ENCODE assay signal across 12 cellular contexts in genomic region chr18:58213931-58214431, GRCh38.
DNase-seq lines count a peak whose midpoint lies in the region; ATAC-seq and TF ChIP-seq lines count a peak whose summit lies in the region.
"Had no signal": no experiment of that assay in that cellular context is flagged by ENCODE, and none has a peak within 500 bp of the region (broad histone marks: within the 10 kb centered on the region; RNA-seq: fewer than 3 reads in every experiment).

No MANE protein-coding gene starts in this region.

- no peak overlapping the region for H2BK120ac ChIP-seq in H9 (ENCODE audit: low read depth, low read length, poor library complexity, severe bottlenecking)

- no peaks in the 10 kb centered on the region for H3K9me3 ChIP-seq in H9 (ENCODE audit: control insufficient read depth, low read depth, low read length)
- H3K9me3 ChIP-seq in thyroid gland: no peaks in the 10 kb centered on the region

- peak overlapping the region; percentile 5 to 89 (median 49); a peak in 4 of 7 replicates for H3K27ac Mint-ChIP-seq in H9
- H3K27ac Mint-ChIP-seq in activated CD4-positive, alpha-beta T cell treated with anti-CD3 and anti-CD28 coated beads, Interleukin-2, amount 10 ng/mL, durations not matched to agents 7 days and 5 days: no peak overlapping the region
- H3K27ac Mint-ChIP-seq: activated naive CD4-positive, alpha-beta T cell treated with anti-CD3 and anti-CD28 coated beads, Interleukin-2, amount 50 U/mL, for 72 hours; stimulated activated naive CD8-positive, alpha-beta T cell treated with anti-CD3 and anti-CD28 coated beads, Interleukin-15, Interleukin-2, amounts not matched to agents 100 ng/mL and 50 ng/mL, for 24 hours had no signal

- no peak overlapping the region for H3K4me2 ChIP-seq in H9 (ENCODE audit: insufficient read depth, insufficient read length, low read length)

- H3K14ac ChIP-seq in H9 (ENCODE audit: insufficient read depth, low read length): no peak overlapping the region

- CTCF ChIA-PET in activated CD4-positive, alpha-beta T cell treated with anti-CD3 and anti-CD28 coated beads, Interleukin-2, amount 10 ng/mL, durations not matched to agents 7 days and 5 days (lab: Charles Lee): no interaction called here

- H3K79me1 ChIP-seq in H9 (ENCODE audit: insufficient read depth, low read depth, low read length, poor library complexity, severe bottlenecking): no peaks in the 10 kb centered on the region

- H3K23ac ChIP-seq in H9 (ENCODE audit: insufficient read length, low read depth, low read length): no peak overlapping the region

- no peak overlapping the region for H2BK15ac ChIP-seq in H9 (ENCODE audit: low read depth, low read length)

- H3K9ac ChIP-seq in H9 (ENCODE audit: extremely low read depth, insufficient read length, low read length): no peak overlapping the region

- WGBS in H9 (ENCODE audit: extremely low coverage, insufficient read length, low lambda C conversion rate): no CpG with 5 or more reads among the region's 3 CpGs
- WGBS in thyroid gland, 2 donors: 24 to 50% methylated on average over 2 to 3 of the region's 3 CpGs

- TF ChIP-seq CTCF in H9 (conservative IDR thresholded peaks at IDR 0.05): no peak
- no peak for TF ChIP-seq CTCF in VCaP (conservative IDR thresholded peaks at IDR 0.05)
- TF ChIP-seq CTCF in thyroid gland (IDR thresholded peaks at IDR 0.05): no peak

- H2BK5ac ChIP-seq in H9 (ENCODE audit: insufficient read length, low read length): no peak overlapping the region

- H3K27me3 ChIP-seq in H9 (ENCODE audit: insufficient read depth, low read length): no peaks in the 10 kb centered on the region
- H3K27me3 ChIP-seq in thyroid gland: no peaks in the 10 kb centered on the region
- H3K27me3 ChIP-seq: dorsolateral prefrontal cortex had no signal

- H3K4me1 ChIP-seq in H9 (ENCODE audit: insufficient read depth, low read length) (peaks cover 9% of the 10 kb centered on the region), thyroid gland (peaks cover 5 to 25% of the 10 kb centered on the region in 2 donors)

- POLR2A ChIA-PET in activated CD4-positive, alpha-beta T cell treated with anti-CD3 and anti-CD28 coated beads, Interleukin-2, amount 10 ng/mL, durations not matched to agents 7 days and 5 days (lab: Charles Lee): no interaction called here

- H4K8ac ChIP-seq in H9 (replicated peaks; ENCODE audit: insufficient read length, low read depth, low read length): no peak overlapping the region

- no peak for DNase-seq in H9
- DNase-seq in glomerular visceral epithelial cell (ENCODE audit: extremely low spot score): peak; percentile 79
- peak in 1 of 2 donors; percentile 13 for DNase-seq in thyroid gland
- no peak for DNase-seq in activated CD4-positive, alpha-beta T cell treated with anti-CD3 and anti-CD28 coated beads, Interleukin-2, amount 10 ng/mL, durations not matched to agents 7 days and 5 days
- DNase-seq in AML-193 (lab: John Stamatoyannopoulos, UW): no peak
- DNase-seq: DMS153, dorsolateral prefrontal cortex, T1000 had no signal

- no peak for TF ChIP-seq POLR2A in thyroid gland (IDR thresholded peaks at IDR 0.05)

- H3K4me3 Mint-ChIP-seq in H9: no peak overlapping the region
- H3K4me3 Mint-ChIP-seq in activated CD4-positive, alpha-beta T cell treated with anti-CD3 and anti-CD28 coated beads, Interleukin-2, amount 10 ng/mL, durations not matched to agents 7 days and 5 days: no peak overlapping the region
- H3K4me3 Mint-ChIP-seq: stimulated activated naive CD8-positive, alpha-beta T cell treated with anti-CD3 and anti-CD28 coated beads, Interleukin-15, Interleukin-2, amounts not matched to agents 100 ng/mL and 50 ng/mL, for 24 hours had no signal

- no peak overlapping the region for H3K4me3 ChIP-seq in thyroid gland (replicated peaks in 1 of 3)
- H3K4me3 ChIP-seq: dorsolateral prefrontal cortex had no signal

- peaks cover 20% of the 10 kb centered on the region; the same call in 1 of the 2 replicates for H3K79me2 ChIP-seq in H9 (ENCODE audit: insufficient read depth, low read length)

- H3T11ph ChIP-seq in H9 (ENCODE audit: low read length): no peak overlapping the region

- no peaks in the 10 kb centered on the region for H3K36me3 Mint-ChIP-seq in H9 (ENCODE audit: insufficient read depth in 1 of 3, low read depth in 3 of 3)
- no peaks in the 10 kb centered on the region for H3K36me3 Mint-ChIP-seq in activated CD4-positive, alpha-beta T cell treated with anti-CD3 and anti-CD28 coated beads, Interleukin-2, amount 10 ng/mL, durations not matched to agents 7 days and 5 days (ENCODE audit: low read depth)
- H3K36me3 Mint-ChIP-seq: activated naive CD4-positive, alpha-beta T cell treated with anti-CD3 and anti-CD28 coated beads, Interleukin-2, amount 50 U/mL, for 72 hours had no signal

- H3K4ac ChIP-seq in H9 (ENCODE audit: low read depth, low read length): no peak overlapping the region

- no peak overlapping the region for H2BK20ac ChIP-seq in H9 (ENCODE audit: low read depth, low read length, poor library complexity, severe bottlenecking)

- H3K27ac ChIP-seq in H9 (ENCODE audit: insufficient read length, low read depth, low read length): no peak overlapping the region
- H3K27ac ChIP-seq in VCaP: peak overlapping the region; percentile 93
- peak overlapping the region in 2 of 3 donors; percentile 18 to 51 for H3K27ac ChIP-seq in thyroid gland
- H3K27ac ChIP-seq: dorsolateral prefrontal cortex had no signal

- H3K18ac ChIP-seq in H9 (ENCODE audit: insufficient read length, low read depth, low read length): no peak overlapping the region

- no peak for ATAC-seq in GM21515 (IDR thresholded peaks at IDR 0.05; ENCODE audit: unreplicated experiment)
- ATAC-seq: activated naive CD4-positive, alpha-beta T cell treated with anti-CD3 and anti-CD28 coated beads, Interleukin-2, amount 50 U/mL, for 72 hours had no signal

- H2AK5ac ChIP-seq in H9 (ENCODE audit: insufficient read length, low read length): no peak overlapping the region

- no peak overlapping the region for H4K91ac ChIP-seq in H9 (ENCODE audit: insufficient read length, low read depth, low read length)

- H4K20me1 ChIP-seq in H9 (ENCODE audit: control insufficient read depth, insufficient read depth, insufficient read length): no peaks in the 10 kb centered on the region

- peaks cover 50 to 53% of the 10 kb centered on the region in 2 experiments for H3K4me1 Mint-ChIP-seq in H9
- peaks cover 18% of the 10 kb centered on the region for H3K4me1 Mint-ChIP-seq in activated CD4-positive, alpha-beta T cell treated with anti-CD3 and anti-CD28 coated beads, Interleukin-2, amount 10 ng/mL, durations not matched to agents 7 days and 5 days

- intact Hi-C loops in thyroid gland (cut with DNase I): no loop called here

- no peak overlapping the region for H2AFZ ChIP-seq in H9 (ENCODE audit: low read length)

- no peaks in the 10 kb centered on the region for H3K27me3 Mint-ChIP-seq in H9 (ENCODE audit: low read depth)
- H3K27me3 Mint-ChIP-seq in activated CD4-positive, alpha-beta T cell treated with anti-CD3 and anti-CD28 coated beads, Interleukin-2, amount 10 ng/mL, durations not matched to agents 7 days and 5 days: peaks cover 20% of the 10 kb centered on the region

- no peak overlapping the region for H2BK12ac ChIP-seq in H9 (ENCODE audit: insufficient read length, low read depth, low read length)

- no peak overlapping the region for H4K5ac ChIP-seq in H9 (ENCODE audit: insufficient read length, low read depth, low read length)

- H3K9me3 Mint-ChIP-seq in H9: no peaks in the 10 kb centered on the region
- H3K9me3 Mint-ChIP-seq in activated CD4-positive, alpha-beta T cell treated with anti-CD3 and anti-CD28 coated beads, Interleukin-2, amount 10 ng/mL, durations not matched to agents 7 days and 5 days: no peaks in the 10 kb centered on the region
- H3K9me3 Mint-ChIP-seq: stimulated activated naive CD8-positive, alpha-beta T cell treated with anti-CD3 and anti-CD28 coated beads, Interleukin-15, Interleukin-2, amounts not matched to agents 100 ng/mL and 50 ng/mL, for 24 hours had no signal

- H3K56ac ChIP-seq in H9 (ENCODE audit: insufficient read length, low read depth, low read length): no peak overlapping the region

- no peaks in the 10 kb centered on the region for H3K36me3 ChIP-seq in thyroid gland

- H3K23me2 ChIP-seq in H9 (ENCODE audit: insufficient read length, low read depth, low read length, poor library complexity, severe bottlenecking): no peaks in the 10 kb centered on the region
